In the genomic region with DNA sequence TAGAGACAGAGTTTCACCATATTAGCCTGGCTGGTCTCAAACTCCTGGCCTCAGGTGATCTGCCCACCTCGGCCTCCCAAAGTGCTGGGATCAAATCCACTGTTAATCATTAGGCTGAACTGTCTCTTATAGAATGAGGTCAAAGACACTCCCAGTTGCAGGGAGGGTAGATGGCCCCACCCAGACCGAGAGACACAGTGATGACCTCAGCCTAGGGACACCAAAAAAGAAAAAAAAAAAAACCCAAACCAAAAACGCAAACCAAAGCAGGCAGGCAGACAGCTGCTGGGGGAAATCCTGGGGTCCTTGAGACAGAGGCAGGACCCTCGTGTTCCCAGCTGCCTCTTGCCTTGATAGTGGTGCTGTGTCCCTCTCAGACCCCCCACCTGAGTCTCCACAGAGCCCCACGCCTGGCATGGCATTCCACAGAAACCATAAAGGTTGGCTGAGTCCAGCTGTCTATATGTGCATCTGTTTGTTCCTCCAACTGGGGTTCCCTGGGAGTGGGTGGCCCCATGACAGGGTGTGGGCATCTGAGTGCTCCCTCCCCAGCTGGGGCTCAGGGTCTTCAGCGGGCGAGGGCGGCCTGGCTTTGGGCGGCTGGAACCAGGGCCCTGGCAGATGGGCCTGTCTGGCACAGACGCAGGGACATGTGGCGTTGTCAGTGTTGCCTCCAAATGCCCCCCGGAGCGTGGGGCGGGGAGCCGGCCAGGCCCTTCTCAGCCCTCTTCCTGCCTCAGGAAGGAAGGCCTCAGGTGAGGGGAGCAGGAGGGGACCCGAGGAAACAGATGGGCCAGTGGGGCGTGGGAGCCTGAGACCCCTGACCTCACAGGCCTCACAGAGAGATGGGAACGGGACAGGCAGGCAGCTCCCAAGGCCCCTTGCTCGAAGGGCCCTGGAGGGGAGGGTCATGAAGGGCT, we compare ENCODE assay signal across 21 cellular contexts. TPM values are rescaled to one million over a fixed set of nuclear protein-coding genes. Genes with fewer than 3 reads are reported as not detected.
DNase-seq lines count a peak whose midpoint lies in the region; ATAC-seq and TF ChIP-seq lines count a peak whose summit lies in the region.
"Had no signal": no experiment of that assay in that cellular context is flagged by ENCODE, and none has a peak within 500 bp of the region (broad histone marks: within the 10 kb centered on the region; RNA-seq: fewer than 3 reads in every experiment).

No MANE protein-coding gene starts in this region.

- TF ChIP-seq POLR2A in GM18505 (IDR thresholded peaks at IDR 0.05; ENCODE audit: borderline replicate concordance, extremely low read depth, insufficient read depth, insufficient read length): no peak

- DNase-seq in AG08395 (ENCODE audit: low spot score) (peak; percentile 35), GM13977 (ENCODE audit: low spot score) (peak; percentile 76), NCI-H446 (lab: John Stamatoyannopoulos, UW) (peak; percentile 77 to 96), dermis blood vessel endothelial cell (peak; percentile 33), Kasumi-1 (lab: John Stamatoyannopoulos, UW) (no peak), dedifferentiated amniotic fluid mesenchymal stem cell (ENCODE audit: extremely low spot score) (no peak)
- DNase-seq: activated CD4-positive, alpha-beta T cell treated with anti-CD3 and anti-CD28 coated beads, Interleukin-2, amount 50 U/mL, for 4 hours; activated T-cell treated with anti-CD3 and anti-CD28 coated beads, Interleukin-2, amount 50 U/mL, for 24 hours; Calu3; GDM1; hypothalamus; Karpas-422; mucosa of descending colon; NCI-H1436; nucleus accumbens; OCI-M1; sigmoid colon had no signal

- in situ Hi-C loops in GM13977 (cut with MboI; ENCODE audit: low pct_unique_long_range_greater_than_20kb, low sequenced_read_pairs, unreplicated experiment): loop anchor here (5.0 kb wide), 1 partner anchor 118 kb away; no protein-coding TSS in a partner anchor

- ATAC-seq in GM18498 (IDR thresholded peaks at IDR 0.05; ENCODE audit: unreplicated experiment): no peak
- ATAC-seq in GM18505 (IDR thresholded peaks at IDR 0.05; ENCODE audit: unreplicated experiment): no peak
- ATAC-seq: activated naive CD4-positive, alpha-beta T cell treated with anti-CD3 and anti-CD28 coated beads, Interleukin-2, amount 50 U/mL, for 72 hours; mucosa of descending colon had no signal

- TF ChIP-seq CTCF in GM13977 (IDR thresholded peaks at IDR 0.05; ENCODE audit: extremely low read depth, insufficient read depth, missing control alignments): no peak

RNA-seq across cellular contexts. Expression of gene DAND5, which starts 5.2 kb away (rescaled TPM):
- total RNA-seq in dermis blood vessel endothelial cell: 0.09 and 0.17 TPM in 2 replicates
- total RNA-seq: suprapubic skin had no signal

RNA-seq across cellular contexts. Expression of gene GADD45GIP1, which starts 17.5 kb away (rescaled TPM):
- total RNA-seq in dermis blood vessel endothelial cell: 19.5 and 20.6 TPM in 2 replicates

RNA-seq across cellular contexts. Expression of gene NFIX, which starts 20.7 kb away (rescaled TPM):
- total RNA-seq in dermis blood vessel endothelial cell: 12.6 and 23.7 TPM in 2 replicates

RNA-seq across cellular contexts. Expression of gene RAD23A, which starts 28.9 kb away (rescaled TPM):
- total RNA-seq in dermis blood vessel endothelial cell: 52.9 and 98.1 TPM in 2 replicates

RNA-seq across cellular contexts. Expression of gene CALR, which starts 36.2 kb away (rescaled TPM):
- total RNA-seq in dermis blood vessel endothelial cell: 1,244 and 1,415 TPM in 2 replicates

Comparison
In these comparisons a context has a peak if more than half of its experiments do, and no peak if none do; other contexts are left out.
1. DNase-seq: peak in AG08395 (single experiment), GM13977 (single experiment), NCI-H446 (2 of 2) and dermis blood vessel endothelial cell (single experiment); none in Kasumi-1 (0 of 2) and dedifferentiated amniotic fluid mesenchymal stem cell (single experiment).